In genomic region chr14:104885973-104886689, GRCh38 we compare ENCODE assay signal across 1 cellular context.
TF ChIP-seq lines count a peak whose summit lies in the region.

No MANE protein-coding gene starts in this region.

TF ChIP-seq in H1, 55 proteins besides CTCF, POLR2A, EP300 and RAD21 (continued from another document):
- no peak for TF ChIP-seq POLR2AphosphoS5 (IDR thresholded peaks at IDR 0.05; ENCODE audit: low read depth, low read length)
- TF ChIP-seq KDM1A (IDR thresholded peaks at IDR 0.05; ENCODE audit: borderline replicate concordance, low read length): no peak
